Comparison of ENCODE assay signal across 8 cellular contexts in genomic region chr6:105591053-105591452, GRCh38.
DNase-seq lines count a peak whose midpoint lies in the region; ATAC-seq and TF ChIP-seq lines count a peak whose summit lies in the region.

No MANE protein-coding gene starts in this region.

- H4K20me1 ChIP-seq in SK-N-SH (ENCODE audit: insufficient read depth) (no peaks in the 10 kb centered on the region), osteoblast (ENCODE audit: insufficient read depth, low read length) (no peaks in the 10 kb centered on the region)

- H3K4me1 ChIP-seq in SK-N-SH (ENCODE audit: control insufficient read depth in 1 of 2, insufficient read depth in 2 of 2, low read depth in 1 of 2, low read length in 1 of 2) (peaks cover 0 to 45% of the 10 kb centered on the region in 2 experiments; a peak in 3 of 4 replicates), osteoblast (ENCODE audit: insufficient read depth, low read length) (peaks cover 27% of the 10 kb centered on the region)

- no peaks in the 10 kb centered on the region for H3K9me3 ChIP-seq in SK-N-SH
- no peaks in the 10 kb centered on the region for H3K9me3 ChIP-seq in osteoblast (ENCODE audit: low read depth, low read length)

- CTCF ChIA-PET in SK-N-SH (lab: Yijun Ruan, JAX) = no interaction called here

- H3K9me2 ChIP-seq in SK-N-SH = no peaks in the 10 kb centered on the region

- WGBS in SK-N-SH (ENCODE audit: low lambda C conversion rate) = 25% methylated on average over 2 of the region's 2 CpGs

- DNase-seq in SK-N-SH = no peak
- peak; percentile 74 for DNase-seq in SIG-M5 treated with dmso at 0.1 percent for 504 hours (lab: John Stamatoyannopoulos, UW; ENCODE audit: unreplicated experiment)
- DNase-seq in osteoblast (ENCODE audit: insufficient read length, low spot score, missing footprints) = peak; percentile 29
- DNase-seq in SHP77 treated with DMSO at 0.1 percent for 48 hours (lab: John Stamatoyannopoulos, UW) = no peak
- no peak for DNase-seq in RKO (ENCODE audit: low spot score)
- DNase-seq in NCI-H2227 treated with DMSO at 0.1 percent for 48 hours (lab: John Stamatoyannopoulos, UW) = no peak

- no peak overlapping the region; the same call in 1 of the 2 replicates for H2AFZ ChIP-seq in SK-N-SH (ENCODE audit: low read depth)
- H2AFZ ChIP-seq in osteoblast (ENCODE audit: low read length) = no peak overlapping the region

- H3K27ac ChIP-seq in SK-N-SH (ENCODE audit: low read depth in 2 of 2, low read length in 1 of 2) (peak overlapping the region in 1 of 2 experiments; percentile 100; a peak in 2 of 4 replicates), osteoblast (ENCODE audit: low read depth, low read length) (no peak overlapping the region)

- H3K36me3 ChIP-seq in SK-N-SH (replicated peaks in 1 of 2; ENCODE audit: control insufficient read depth in 1 of 2, insufficient read depth in 2 of 2, low read length in 1 of 2) (no peaks in the 10 kb centered on the region), osteoblast (ENCODE audit: insufficient read depth, low read length) (no peaks in the 10 kb centered on the region)

- POLR2A ChIA-PET in SK-N-SH (lab: Yijun Ruan, JAX) = no interaction called here

- peak in 1 of 2 experiments; percentile 41; a peak in 1 of 4 replicates for TF ChIP-seq EP300 in SK-N-SH (IDR thresholded peaks at IDR 0.05; ENCODE audit: borderline replicate concordance in 1 of 2, low read depth in 1 of 2, low read length in 1 of 2)

- peak overlapping the region; percentile 62; the same call in 1 of the 2 replicates for H3K9ac ChIP-seq in SK-N-SH

- H3K4me3 ChIP-seq in SK-N-SH (ENCODE audit: low read depth in 2 of 2, low read length in 1 of 2) = no peak overlapping the region
- H3K4me3 ChIP-seq in osteoblast (ENCODE audit: insufficient read depth, low read length) = no peak overlapping the region

- H3K79me2 ChIP-seq in SK-N-SH (ENCODE audit: insufficient read depth) = no peaks in the 10 kb centered on the region
- no peaks in the 10 kb centered on the region for H3K79me2 ChIP-seq in osteoblast (ENCODE audit: insufficient read depth, low read length)

- H3F3A ChIP-seq in SK-N-SH (replicated peaks; ENCODE audit: insufficient read depth) = peaks cover 70% of the 10 kb centered on the region

- ATAC-seq in SK-N-SH treated with all-trans-retinoic acid at 6 μM for 48 hours (no peak), HG03025 (IDR thresholded peaks at IDR 0.05; ENCODE audit: low FRiP score, unreplicated experiment) (peak; percentile 68)

- H3K27me3 ChIP-seq in SK-N-SH (ENCODE audit: insufficient read depth) (no peaks in the 10 kb centered on the region), osteoblast (ENCODE audit: insufficient read depth, low read length) (no peaks in the 10 kb centered on the region)

- TF ChIP-seq CTCF in SK-N-SH (IDR thresholded peaks at IDR 0.05) (no peak), osteoblast (IDR thresholded peaks at IDR 0.05; ENCODE audit: extremely low read depth, low read depth, low read length) (no peak)

- no peak for TF ChIP-seq RAD21 in SK-N-SH (IDR thresholded peaks at IDR 0.05; ENCODE audit: low read length)

- H3K4me2 ChIP-seq in SK-N-SH = no peak overlapping the region
- no peak overlapping the region for H3K4me2 ChIP-seq in osteoblast (ENCODE audit: insufficient read depth, low read length)

TF ChIP-seq in SK-N-SH, 30 proteins besides CTCF, POLR2A, EP300 and RAD21:
- TF ChIP-seq PBX3 (IDR thresholded peaks at IDR 0.05) (peak; percentile 61), GATA2 (CRISPR knock-in tag; IDR thresholded peaks at IDR 0.05) (no peak), TCF12 (IDR thresholded peaks at IDR 0.05) (peak; percentile 37; the same call in 1 of the 2 replicates), ELF1 (IDR thresholded peaks at IDR 0.05) (0 out of 2 replicates have a peak, but pooled peaks have one; percentile 22), TAF1 (IDR thresholded peaks at IDR 0.05; ENCODE audit: borderline replicate concordance, low read depth, low read length) (no peak), FOSL2 (IDR thresholded peaks at IDR 0.05; ENCODE audit: borderline replicate concordance, low read depth) (peak; percentile 19; the same call in 1 of the 2 replicates)
- TF ChIP-seq, protein P1, sequence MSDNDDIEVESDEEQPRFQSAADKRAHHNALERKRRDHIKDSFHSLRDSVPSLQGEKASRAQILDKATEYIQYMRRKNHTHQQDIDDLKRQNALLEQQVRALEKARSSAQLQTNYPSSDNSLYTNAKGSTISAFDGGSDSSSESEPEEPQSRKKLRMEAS (IDR thresholded peaks at IDR 0.05; ENCODE audit: low read depth) = no peak

TF ChIP-seq in SK-N-SH treated with all-trans-retinoic acid at 6 μM for 48 hours, 23 proteins besides CTCF, POLR2A, EP300 and RAD21 (continues in another document):
- TF ChIP-seq SNAI2 (CRISPR knock-in tag; IDR thresholded peaks at IDR 0.05) (no peak), ISL1 (CRISPR knock-in tag; IDR thresholded peaks at IDR 0.05) (no peak), OSR1 (CRISPR knock-in tag; IDR thresholded peaks at IDR 0.05) (no peak), CSDC2 (CRISPR knock-in tag; IDR thresholded peaks at IDR 0.05) (no peak), ESRRG (CRISPR knock-in tag; IDR thresholded peaks at IDR 0.05) (no peak), ARNTL (CRISPR knock-in tag; IDR thresholded peaks at IDR 0.05; ENCODE audit: borderline replicate concordance, low read depth) (no peak), CSRNP3 (CRISPR knock-in tag; IDR thresholded peaks at IDR 0.05) (no peak), PPARA (CRISPR knock-in tag; IDR thresholded peaks at IDR 0.05; ENCODE audit: borderline replicate concordance) (no peak), PATZ1 (CRISPR knock-in tag; IDR thresholded peaks at IDR 0.05; ENCODE audit: borderline replicate concordance) (no peak), POU6F1 (CRISPR knock-in tag; IDR thresholded peaks at IDR 0.05; ENCODE audit: borderline replicate concordance, low read depth) (no peak), ZC3H10 (CRISPR knock-in tag; IDR thresholded peaks at IDR 0.05) (no peak), TOX (CRISPR knock-in tag; IDR thresholded peaks at IDR 0.05; ENCODE audit: borderline replicate concordance) (no peak), RARB (CRISPR knock-in tag; IDR thresholded peaks at IDR 0.05) (no peak), BACH2 (CRISPR knock-in tag; IDR thresholded peaks at IDR 0.05; ENCODE audit: borderline replicate concordance) (no peak)

Comparison
In these comparisons a context has a peak if more than half of its experiments do, and no peak if none do; other contexts are left out.
1. DNase-seq: peak in SIG-M5 treated with dmso at 0.1 percent for 504 hours (single experiment) and osteoblast (single experiment); none in SK-N-SH (single experiment), SHP77 treated with DMSO at 0.1 percent for 48 hours (single experiment), RKO (single experiment) and NCI-H2227 treated with DMSO at 0.1 percent for 48 hours (single experiment).